In genomic region chr10:73873843-73874215, GRCh38 we compare ENCODE assay signal across 1 cellular context.
TF ChIP-seq lines count a peak whose summit lies in the region.

No MANE protein-coding gene starts in this region.

TF ChIP-seq in HCT116, 20 proteins besides CTCF, POLR2A, EP300 and RAD21 (continued from another document):
- TF ChIP-seq ATF3 (IDR thresholded peaks at IDR 0.05) (no peak), JUND (IDR thresholded peaks at IDR 0.05) (no peak), ZNF274 (IDR thresholded peaks at IDR 0.05; ENCODE audit: low read depth, low read length) (no peak), SIN3A (IDR thresholded peaks at IDR 0.05; ENCODE audit: low read depth) (no peak), ZBTB33 (IDR thresholded peaks at IDR 0.05; ENCODE audit: extremely low read depth, insufficient replicate concordance, low read length) (no peak), FOSL1 (IDR thresholded peaks at IDR 0.05; ENCODE audit: low read depth) (no peak), SP1 (IDR thresholded peaks at IDR 0.05; ENCODE audit: low read depth) (no peak), YY1 (IDR thresholded peaks at IDR 0.05; ENCODE audit: extremely low read depth, insufficient replicate concordance, low read depth, low read length) (no peak), EZH2 (IDR thresholded peaks at IDR 0.05) (no peak), EZH2phosphoT487 (IDR thresholded peaks at IDR 0.05; ENCODE audit: borderline replicate concordance) (no peak), CEBPB (IDR thresholded peaks at IDR 0.05; ENCODE audit: low read depth) (no peak)
